16 cellular contexts compared by ENCODE assay signal in genomic region chr3:124882749-124883148, GRCh38. TPM values are rescaled to one million over a fixed set of nuclear protein-coding genes. Genes with fewer than 3 reads are reported as not detected.
DNase-seq lines count a peak whose midpoint lies in the region; ATAC-seq and TF ChIP-seq lines count a peak whose summit lies in the region.
"Had no signal": no experiment of that assay in that cellular context is flagged by ENCODE, and none has a peak within 500 bp of the region (broad histone marks: within the 10 kb centered on the region; RNA-seq: fewer than 3 reads in every experiment).

No MANE protein-coding gene starts in this region.

- intact Hi-C loops in esophagus muscularis mucosa (cut with DNase I), result no loop called here

- H3K9me3 Mint-ChIP-seq in stimulated activated naive CD8-positive, alpha-beta T cell treated with anti-CD3 and anti-CD28 coated beads, Interleukin-15, amount 100 ng/mL, for 72 hours, result no peaks in the 10 kb centered on the region
- H3K9me3 Mint-ChIP-seq: activated T-cell treated with anti-CD3 and anti-CD28 coated beads, Interleukin-2, amount 50 U/mL, for 4 hours had no signal

- H3K9me3 ChIP-seq in esophagus muscularis mucosa, result no peaks in the 10 kb centered on the region
- H3K9me3 ChIP-seq: adrenal gland, heart left ventricle had no signal

- no peak overlapping the region for H3K27ac ChIP-seq in esophagus muscularis mucosa (replicated peaks in 1 of 4)
- H3K27ac ChIP-seq: adrenal gland had no signal

- no peak overlapping the region for H3K4me3 Mint-ChIP-seq in stimulated activated naive CD8-positive, alpha-beta T cell treated with anti-CD3 and anti-CD28 coated beads, Interleukin-15, amount 100 ng/mL, for 72 hours
- H3K4me3 Mint-ChIP-seq: activated T-cell treated with anti-CD3 and anti-CD28 coated beads, Interleukin-2, amount 50 U/mL, for 4 hours had no signal

- WGBS in esophagus muscularis mucosa, result 88% methylated on average over 7 of the region's 7 CpGs

- no peak for ATAC-seq in stimulated activated naive CD8-positive, alpha-beta T cell treated with anti-CD3 and anti-CD28 coated beads, Interleukin-15, amount 100 ng/mL, for 72 hours
- ATAC-seq: activated T-cell treated with anti-CD3 and anti-CD28 coated beads, Interleukin-2, amount 50 U/mL, for 4 hours; heart left ventricle; left cardiac atrium had no signal

- H3K27ac Mint-ChIP-seq in stimulated activated naive CD8-positive, alpha-beta T cell treated with anti-CD3 and anti-CD28 coated beads, Interleukin-15, amount 100 ng/mL, for 72 hours, result no peak overlapping the region

- TF ChIP-seq EP300 in esophagus muscularis mucosa (IDR thresholded peaks at IDR 0.05), result no peak

- H3K27me3 ChIP-seq in esophagus muscularis mucosa, result no peaks in the 10 kb centered on the region
- H3K27me3 ChIP-seq: adrenal gland had no signal

- TF ChIP-seq CTCF in esophagus muscularis mucosa (IDR thresholded peaks at IDR 0.05), result no peak

- DNase-seq in ELR (ENCODE audit: low read depth) (peak; percentile 64), SW480 (ENCODE audit: low spot score) (peak; percentile 59), foreskin melanocyte (peak; percentile 41), retina (peak; percentile 35), SK-N-DZ (ENCODE audit: low spot score) (no peak), LoVo (ENCODE audit: low spot score) (no peak), esophagus muscularis mucosa (ENCODE audit: extremely low spot score) (no peak)
- DNase-seq in stimulated activated naive CD8-positive, alpha-beta T cell treated with anti-CD3 and anti-CD28 coated beads, Interleukin-15, amount 100 ng/mL, for 72 hours, result no peak
- DNase-seq: activated CD4-positive, alpha-beta T cell treated with anti-CD3 and anti-CD28 coated beads, Interleukin-2, amount 50 U/mL, for 4 hours; activated T-cell treated with anti-CD3 and anti-CD28 coated beads, Interleukin-2, amount 50 U/mL, for 4 hours; adrenal gland; cortex of kidney; heart left ventricle; KBM-7; left cardiac atrium; stimulated activated CD4-positive, alpha-beta T cell treated with anti-CD3 and anti-CD28 coated beads, Interleukin-2, amount 100 ng/mL, for 24 hours had no signal

- peaks cover 56 to 67% (median 61%) of the 10 kb centered on the region in 4 donors for H3K4me1 ChIP-seq in esophagus muscularis mucosa

- H3K4me3 ChIP-seq in esophagus muscularis mucosa, result no peak overlapping the region
- H3K4me3 ChIP-seq: adrenal gland, heart left ventricle had no signal

- H3K4me1 Mint-ChIP-seq in stimulated activated naive CD8-positive, alpha-beta T cell treated with anti-CD3 and anti-CD28 coated beads, Interleukin-15, amount 100 ng/mL, for 72 hours, result peaks cover 22% of the 10 kb centered on the region

- peaks cover 0 to 6% (median 0%) of the 10 kb centered on the region in 4 donors for H3K36me3 ChIP-seq in esophagus muscularis mucosa
- H3K36me3 ChIP-seq: adrenal gland, heart left ventricle had no signal

- TF ChIP-seq POLR2A in esophagus muscularis mucosa (IDR thresholded peaks at IDR 0.05; ENCODE audit: low read depth), result no peak

- H3K27me3 Mint-ChIP-seq in stimulated activated naive CD8-positive, alpha-beta T cell treated with anti-CD3 and anti-CD28 coated beads, Interleukin-15, amount 100 ng/mL, for 72 hours, result peaks cover 63% of the 10 kb centered on the region

RNA-seq across cellular contexts. Expression of gene ITGB5, which starts 4.4 kb away (rescaled TPM):
- 27.9 and 33.4 TPM in 2 replicates for polyA plus RNA-seq in SK-N-DZ (2014; cell fraction: cytosol; rRNA removed)
- polyA plus RNA-seq in SK-N-DZ (2014; cell fraction: nucleus; rRNA removed), result 13.8 and 19.2 TPM in 2 replicates
- total RNA-seq in esophagus muscularis mucosa, result 100 to 1,000 TPM; 114 to 284 (median 188) TPM

RNA-seq across cellular contexts. Expression of gene MUC13, which starts 51.8 kb away (rescaled TPM):
- polyA plus RNA-seq in SK-N-DZ (2014; cell fraction: cytosol; rRNA removed), result 0.10 TPM in 1 of 2 replicates, not detected in the other
- polyA plus RNA-seq in SK-N-DZ (2014; cell fraction: nucleus; rRNA removed), result not detected in 2 replicates
- under 1 TPM in 1 of 4 donors, not detected in 3; 0.46 TPM for total RNA-seq in esophagus muscularis mucosa
- total RNA-seq: left cardiac atrium had no signal

Comparison
In these comparisons a context has a peak if more than half of its experiments do, and no peak if none do; other contexts are left out.
1. DNase-seq: peak in ELR (single experiment), SW480 (single experiment), foreskin melanocyte (single experiment) and retina (single experiment); none in SK-N-DZ (single experiment), stimulated activated naive CD8-positive, alpha-beta T cell treated with anti-CD3 and anti-CD28 coated beads, Interleukin-15, amount 100 ng/mL, for 72 hours (0 of 2), LoVo (single experiment) and esophagus muscularis mucosa (single experiment).